In genomic region chr10:3774814-3775670, GRCh38 we compare ENCODE assay signal across 8 cellular contexts. TPM values are rescaled to one million over a fixed set of nuclear protein-coding genes. Genes with fewer than 3 reads are reported as not detected.
A peak's percentile ranks its signal among the peaks of the same experiment; 100 is the strongest.
DNase-seq lines count a peak whose midpoint lies in the region; ATAC-seq and TF ChIP-seq lines count a peak whose summit lies in the region.

No MANE protein-coding gene starts in this region.

- peaks cover 42 to 71% (median 48%) of the 10 kb centered on the region in 3 donors for H3K4me1 ChIP-seq in esophagus squamous epithelium
- peaks cover 52% of the 10 kb centered on the region for H3K4me1 ChIP-seq in osteoblast (ENCODE audit: insufficient read depth, low read length)

- H3K4me3 ChIP-seq in esophagus squamous epithelium (no peak overlapping the region), osteoblast (ENCODE audit: insufficient read depth, low read length) (no peak overlapping the region)

- H3K36me3 ChIP-seq in esophagus squamous epithelium: peaks cover 9 to 54% (median 30%) of the 10 kb centered on the region in 3 donors
- peaks cover 43% of the 10 kb centered on the region for H3K36me3 ChIP-seq in osteoblast (ENCODE audit: insufficient read depth, low read length)

- ATAC-seq in HG03135 (IDR thresholded peaks at IDR 0.05; ENCODE audit: unreplicated experiment): no peak
- ATAC-seq in HG03432 (IDR thresholded peaks at IDR 0.05; ENCODE audit: unreplicated experiment): no peak

- 61 to 62% methylated on average over 20 of the region's 20 CpGs for WGBS in esophagus squamous epithelium, 2 donors

- H3K9me3 ChIP-seq in esophagus squamous epithelium: no peaks in the 10 kb centered on the region
- H3K9me3 ChIP-seq in osteoblast (ENCODE audit: low read depth, low read length): no peaks in the 10 kb centered on the region

- H3K79me2 ChIP-seq in osteoblast (ENCODE audit: insufficient read depth, low read length): peaks cover 24% of the 10 kb centered on the region

- no peak overlapping the region for H2AFZ ChIP-seq in osteoblast (ENCODE audit: low read length)

- no peak for DNase-seq in T-helper 2 cell treated with Interferon-gamma antibody and Interleukin-4, amounts not matched to agents 5 μg/mL and 100 μg/mL, for 36 hours (ENCODE audit: low spot score)
- DNase-seq in esophagus squamous epithelium (lab: John Stamatoyannopoulos, UW) (no peak), osteoblast (ENCODE audit: insufficient read length, low spot score, missing footprints) (peak; percentile 82), GM19240 (ENCODE audit: insufficient read length, low spot score) (no peak), medulla oblongata (ENCODE audit: extremely low spot score) (no peak)

- H3K27me3 Mint-ChIP-seq in T-helper 2 cell treated with Interferon-gamma antibody and Interleukin-4, amounts not matched to agents 5 μg/mL and 100 μg/mL, for 36 hours (ENCODE audit: low read depth): no peaks in the 10 kb centered on the region

- in situ Hi-C loops in GM18951 (cut with MboI; ENCODE audit: low sequenced_read_pairs, unreplicated experiment): no loop called here

- H3K36me3 Mint-ChIP-seq in T-helper 2 cell treated with Interferon-gamma antibody and Interleukin-4, amounts not matched to agents 5 μg/mL and 100 μg/mL, for 36 hours (ENCODE audit: low read depth): peaks cover 57% of the 10 kb centered on the region

- intact Hi-C loops in esophagus squamous epithelium (cut with DNase I): loop anchor here (10.0 kb wide), 1 partner anchor 290 kb away; no protein-coding TSS in a partner anchor

- H4K20me1 ChIP-seq in osteoblast (ENCODE audit: insufficient read depth, low read length): peaks cover 34% of the 10 kb centered on the region

- peaks cover 46% of the 10 kb centered on the region for H3K4me1 Mint-ChIP-seq in T-helper 2 cell treated with Interferon-gamma antibody and Interleukin-4, amounts not matched to agents 5 μg/mL and 100 μg/mL, for 36 hours (ENCODE audit: low read depth)

- H3K27ac ChIP-seq in esophagus squamous epithelium (peak overlapping the region; percentile 93 to 100 (median 99)), osteoblast (ENCODE audit: low read depth, low read length) (peak overlapping the region; percentile 89)

- no peak overlapping the region for H3K27ac Mint-ChIP-seq in T-helper 2 cell treated with Interferon-gamma antibody and Interleukin-4, amounts not matched to agents 5 μg/mL and 100 μg/mL, for 36 hours

- H3K4me2 ChIP-seq in osteoblast (ENCODE audit: insufficient read depth, low read length): peak overlapping the region; percentile 35

- no peak for TF ChIP-seq CTCF in esophagus squamous epithelium (IDR thresholded peaks at IDR 0.05)
- no peak for TF ChIP-seq CTCF in osteoblast (IDR thresholded peaks at IDR 0.05; ENCODE audit: extremely low read depth, low read depth, low read length)

- H3K27me3 ChIP-seq in esophagus squamous epithelium (no peaks in the 10 kb centered on the region), osteoblast (ENCODE audit: insufficient read depth, low read length) (no peaks in the 10 kb centered on the region)

- TF ChIP-seq POLR2A in GM18951 (IDR thresholded peaks at IDR 0.05; ENCODE audit: extremely low read depth, insufficient read depth, insufficient read length) (peak; percentile 1), esophagus squamous epithelium (IDR thresholded peaks at IDR 0.05) (peak in 1 of 4 donors; percentile 10)

- H3K4me3 Mint-ChIP-seq in T-helper 2 cell treated with Interferon-gamma antibody and Interleukin-4, amounts not matched to agents 5 μg/mL and 100 μg/mL, for 36 hours: peak overlapping the region; percentile 3

- H3K9me3 Mint-ChIP-seq in T-helper 2 cell treated with Interferon-gamma antibody and Interleukin-4, amounts not matched to agents 5 μg/mL and 100 μg/mL, for 36 hours: no peaks in the 10 kb centered on the region

RNA-seq across cellular contexts. Expression of gene KLF6, which starts 10.0 kb away (rescaled TPM):
- total RNA-seq in esophagus squamous epithelium (10 to 100 TPM; 39.6 to 91.2 (median 74.2) TPM), osteoblast (50.1 and 52.1 TPM in 2 replicates)
